Comparison of ENCODE assay signal across 8 cellular contexts in the genomic region with DNA sequence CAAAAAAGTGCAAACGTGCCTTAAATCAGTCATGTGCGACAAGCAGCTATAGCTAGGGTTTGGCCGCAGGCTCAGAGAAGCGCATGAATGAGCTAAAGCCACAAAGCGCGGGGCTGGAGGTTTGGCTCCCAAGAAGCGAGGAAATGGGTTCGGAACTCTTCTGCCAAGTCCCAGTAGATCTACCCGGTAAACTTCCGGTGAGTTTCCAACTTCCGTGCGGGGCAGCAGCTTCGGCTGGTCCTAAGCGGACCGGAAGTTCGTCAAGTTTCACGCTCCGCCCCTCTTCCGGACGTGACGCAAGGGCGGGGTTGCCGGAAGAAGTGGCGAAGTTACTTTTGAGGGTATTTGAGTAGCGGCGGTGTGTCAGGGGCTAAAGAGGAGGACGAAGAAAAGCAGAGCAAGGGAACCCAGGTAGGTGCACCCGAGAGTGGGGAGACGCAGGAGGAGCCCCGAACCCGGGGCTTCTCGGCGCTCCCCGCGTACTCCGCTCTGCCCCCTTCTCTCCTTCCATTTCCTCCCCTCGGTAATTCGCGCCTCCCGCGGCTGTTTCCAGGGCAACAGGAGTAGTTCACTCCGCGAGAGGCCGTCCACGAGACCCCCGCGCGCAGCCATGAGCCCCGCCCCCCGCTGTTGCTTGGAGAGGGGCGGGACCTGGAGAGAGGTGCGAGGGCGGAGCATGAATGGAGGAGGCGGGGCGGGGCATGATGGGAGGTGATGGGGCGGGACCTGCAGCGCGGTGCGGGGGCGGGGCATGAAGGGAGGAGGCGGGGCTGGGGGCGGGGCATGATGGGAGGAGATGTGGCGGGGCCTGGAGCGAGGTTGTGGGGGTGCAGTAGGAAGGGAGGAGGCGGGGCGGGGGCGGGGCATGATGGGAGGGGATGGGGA. TPM values are rescaled to one million over a fixed set of nuclear protein-coding genes. Genes with fewer than 3 reads are reported as not detected.
DNase-seq lines count a peak whose midpoint lies in the region; ATAC-seq and TF ChIP-seq lines count a peak whose summit lies in the region.

NR1H2 (plus strand) TSS at position 292 of the 885 bp plus-strand sequence. CDS start 1,149 bp downstream, outside the sequence.

- no peaks in the 10 kb centered on the region for H3K79me2 ChIP-seq in KMS-11 (ENCODE audit: insufficient read depth, low read depth)

- no peaks in the 10 kb centered on the region for H4K20me1 ChIP-seq in KMS-11 (ENCODE audit: insufficient read depth)

- H3K9me3 ChIP-seq in Peyer's patch, result no peaks in the 10 kb centered on the region
- H3K9me3 ChIP-seq in esophagus muscularis mucosa, result no peaks in the 10 kb centered on the region
- H3K9me3 ChIP-seq in muscle layer of duodenum (ENCODE audit: control insufficient read depth in 1 of 2, low read length in 2 of 2), result no peaks in the 10 kb centered on the region

- intact Hi-C loops in esophagus muscularis mucosa (cut with DNase I), result no loop called here

- H3K36me3 ChIP-seq in KMS-11 (ENCODE audit: insufficient read depth) (peaks cover 3% of the 10 kb centered on the region; the same call in 1 of the 2 replicates), Peyer's patch (peaks cover 0 to 41% (median 0%) of the 10 kb centered on the region in 3 donors), esophagus muscularis mucosa (peaks cover 36 to 43% (median 41%) of the 10 kb centered on the region in 4 donors), muscle layer of duodenum (ENCODE audit: control insufficient read depth in 1 of 2, insufficient read depth in 2 of 2, low read length in 2 of 2) (peaks cover 31 to 44% of the 10 kb centered on the region in 2 donors)

- H3K4me3 ChIP-seq in KMS-11 (IDR thresholded peaks at IDR 0.05; ENCODE audit: insufficient read depth, low read depth, low read length), result no peak within 1 kb of the TSS
- H3K4me3 ChIP-seq in Peyer's patch, result peak within 1 kb of the TSS; percentile 70 to 92 (median 76)
- peak within 1 kb of the TSS; percentile 85 to 99 (median 90) for H3K4me3 ChIP-seq in esophagus muscularis mucosa
- H3K4me3 ChIP-seq in muscle layer of duodenum (ENCODE audit: low read depth in 1 of 2, low read length in 2 of 2), result peak within 1 kb of the TSS; percentile 75 to 86

- WGBS in esophagus muscularis mucosa, result 2% methylated on average over 66 of the region's 67 CpGs

- TF ChIP-seq POLR2A in Peyer's patch (IDR thresholded peaks at IDR 0.05) (peak; percentile 66 to 74), esophagus muscularis mucosa (IDR thresholded peaks at IDR 0.05; ENCODE audit: low read depth) (no peak)

- peak within 1 kb of the TSS; percentile 92 for H2AFZ ChIP-seq in KMS-11 (ENCODE audit: low read depth)

- TF ChIP-seq CTCF in KMS-11 (conservative IDR thresholded peaks at IDR 0.05; ENCODE audit: low read depth, low read length) (no peak), Peyer's patch (IDR thresholded peaks at IDR 0.05) (no peak), esophagus muscularis mucosa (IDR thresholded peaks at IDR 0.05) (peak in 1 of 3 experiments; percentile 29)

- peak; percentile 77 for ATAC-seq in GM21717 (IDR thresholded peaks at IDR 0.05; ENCODE audit: unreplicated experiment)

- peaks cover 15% of the 10 kb centered on the region for H3K4me1 ChIP-seq in KMS-11 (ENCODE audit: low read depth, poor library complexity, severe bottlenecking)
- H3K4me1 ChIP-seq in Peyer's patch, result peaks cover 0 to 4% (median 2%) of the 10 kb centered on the region in 4 donors
- H3K4me1 ChIP-seq in esophagus muscularis mucosa, result peaks cover 16 to 28% (median 26%) of the 10 kb centered on the region in 4 donors
- peaks cover 0 to 18% of the 10 kb centered on the region in 2 donors for H3K4me1 ChIP-seq in muscle layer of duodenum (ENCODE audit: control insufficient read depth in 1 of 2, insufficient read depth in 2 of 2, low read length in 2 of 2)

- H3K27me3 ChIP-seq in KMS-11 (ENCODE audit: insufficient read depth, low read depth), result peaks cover 24% of the 10 kb centered on the region
- H3K27me3 ChIP-seq in Peyer's patch, result no peaks in the 10 kb centered on the region
- no peaks in the 10 kb centered on the region for H3K27me3 ChIP-seq in esophagus muscularis mucosa
- H3K27me3 ChIP-seq in muscle layer of duodenum (ENCODE audit: low read depth, low read length), result no peaks in the 10 kb centered on the region

- DNase-seq in DMS153 (lab: John Stamatoyannopoulos, UW), result peak; percentile 95
- DNase-seq in Peyer's patch, result peak; percentile 93 to 98 (median 95)
- DNase-seq in activated T-cell treated with anti-CD3 and anti-CD28 coated beads, Interleukin-2, amount 50 U/mL, for 48 hours, result peak; percentile 96
- DNase-seq in esophagus muscularis mucosa (ENCODE audit: extremely low spot score), result peak; percentile 98
- DNase-seq in stimulated activated CD8-positive, alpha-beta memory T cell treated with anti-CD3 and anti-CD28 coated beads, Interleukin-7, amount 100 ng/mL, for 4 hours (ENCODE audit: low read depth in 2 of 2), result peak; percentile 89 to 91

- no peak for TF ChIP-seq EP300 in esophagus muscularis mucosa (IDR thresholded peaks at IDR 0.05)

- peak within 1 kb of the TSS; percentile 76 for H3K9ac ChIP-seq in KMS-11

- H3K27ac ChIP-seq in KMS-11 (peak within 1 kb of the TSS; percentile 88), Peyer's patch (peak within 1 kb of the TSS; percentile 94 to 99 (median 98)), esophagus muscularis mucosa (replicated peaks in 1 of 4) (peak within 1 kb of the TSS; percentile 98 to 100 (median 98)), muscle layer of duodenum (ENCODE audit: low read length) (peak within 1 kb of the TSS; percentile 93)

- H3K4me2 ChIP-seq in KMS-11, result peak within 1 kb of the TSS; percentile 90

RNA-seq across cellular contexts. Expression of gene NR1H2, which starts in this region (rescaled TPM):
- total RNA-seq in Peyer's patch (100 to 1,000 TPM in 2 of 4 donors, 10 to 100 TPM in 2; 76.7 to 102 (median 98.9) TPM), esophagus muscularis mucosa (100 to 1,000 TPM; 123 to 224 (median 191) TPM)
